Comparison of ENCODE assay signal across 18 cellular contexts in genomic region chr19:9782282-9782681, GRCh38.
"Had no signal": no experiment of that assay in that cellular context is flagged by ENCODE, and none has a peak within 500 bp of the region (broad histone marks: within the 10 kb centered on the region; RNA-seq: fewer than 3 reads in every experiment).

No MANE protein-coding gene starts in this region.

- H3K27ac Mint-ChIP-seq: activated CD8-positive, alpha-beta memory T cell treated with anti-CD3 and anti-CD28 coated beads, Interleukin-2, amount 10 ng/mL, durations not matched to agents 7 days and 5 days; activated naive CD8-positive, alpha-beta T cell treated with anti-CD3 and anti-CD28 coated beads, Interleukin-2, amount 10 ng/mL, durations not matched to agents 7 days and 5 days; activated T-cell treated with anti-CD3 and anti-CD28 coated beads, Interleukin-2, amount 50 U/mL, for 24 hours; T-helper 1 cell treated with Interleukin-12 subunit alpha and Interleukin-12 subunit beta and Interleukin-4 antibody, amounts not matched to agents 30 μg/mL and 1 μg/mL, for 36 hours had no signal

- H3K4me3 ChIP-seq: ascending aorta, cardiac muscle cell, esophagus squamous epithelium, left ventricle myocardium inferior, smooth muscle cell, tibial artery, uterus had no signal

- DNase-seq: activated CD4-positive, CD25-positive, alpha-beta regulatory T cell; activated CD8-positive, alpha-beta memory T cell treated with anti-CD3 and anti-CD28 coated beads, Interleukin-2, amount 10 ng/mL, durations not matched to agents 7 days and 5 days; activated effector memory CD4-positive, alpha-beta T cell treated with Interleukin-2 at 50 U/mL for 16 hours; activated naive CD8-positive, alpha-beta T cell treated with anti-CD3 and anti-CD28 coated beads, Interleukin-2, amount 10 ng/mL, durations not matched to agents 7 days and 5 days; activated T-cell treated with anti-CD3 and anti-CD28 coated beads, Interleukin-2, amount 50 U/mL, for 24 hours; esophagus squamous epithelium; foreskin keratinocyte; head of caudate nucleus; islet precursor cell; left ventricle myocardium inferior; mesendoderm; right cardiac atrium; tibial artery; uterus had no signal

- ATAC-seq: activated CD8-positive, alpha-beta memory T cell treated with anti-CD3 and anti-CD28 coated beads, Interleukin-2, amount 10 ng/mL, durations not matched to agents 7 days and 5 days; foreskin keratinocyte; right cardiac atrium had no signal

- H3K4me3 Mint-ChIP-seq: activated CD8-positive, alpha-beta memory T cell treated with anti-CD3 and anti-CD28 coated beads, Interleukin-2, amount 10 ng/mL, durations not matched to agents 7 days and 5 days; activated naive CD8-positive, alpha-beta T cell treated with anti-CD3 and anti-CD28 coated beads, Interleukin-2, amount 10 ng/mL, durations not matched to agents 7 days and 5 days; activated T-cell treated with anti-CD3 and anti-CD28 coated beads, Interleukin-2, amount 50 U/mL, for 24 hours; T-helper 1 cell treated with Interleukin-12 subunit alpha and Interleukin-12 subunit beta and Interleukin-4 antibody, amounts not matched to agents 30 μg/mL and 1 μg/mL, for 36 hours had no signal

- H3K27me3 Mint-ChIP-seq: activated CD8-positive, alpha-beta memory T cell treated with anti-CD3 and anti-CD28 coated beads, Interleukin-2, amount 10 ng/mL, durations not matched to agents 7 days and 5 days; activated naive CD8-positive, alpha-beta T cell treated with anti-CD3 and anti-CD28 coated beads, Interleukin-2, amount 10 ng/mL, durations not matched to agents 7 days and 5 days; activated T-cell treated with anti-CD3 and anti-CD28 coated beads, Interleukin-2, amount 50 U/mL, for 24 hours had no signal
